Comparison of ENCODE assay signal across 22 cellular contexts in genomic region chr7:105808209-105808608, GRCh38.
DNase-seq lines count a peak whose midpoint lies in the region; ATAC-seq and TF ChIP-seq lines count a peak whose summit lies in the region.
"Had no signal": no experiment of that assay in that cellular context is flagged by ENCODE, and none has a peak within 500 bp of the region (broad histone marks: within the 10 kb centered on the region; RNA-seq: fewer than 3 reads in every experiment).

No MANE protein-coding gene starts in this region.

- CTCF ChIA-PET in WTC11 (lab: Charles Lee): interaction anchor here (1.3 to 1.6 kb wide), 2 partner anchors 43 to 151 kb away, joined by 3 to 5 read pairs; no protein-coding TSS in a partner anchor

- DNase-seq in activated T-cell treated with anti-CD3 and anti-CD28 coated beads, Interleukin-2, amount 50 U/mL, for 72 hours: no peak
- DNase-seq in activated T-cell treated with anti-CD3 and anti-CD28 coated beads, Interleukin-2, amount 50 U/mL, for 48 hours: no peak
- DNase-seq in WTC11 (ENCODE audit: low spot score) (no peak), coronary artery (ENCODE audit: low spot score) (peak; percentile 12), left ventricle myocardium inferior (no peak), KBM-7 (no peak), kidney tubule cell (ENCODE audit: low spot score) (no peak)
- DNase-seq in stimulated activated effector memory CD8-positive, alpha-beta T cell treated with anti-CD3 and anti-CD28 coated beads, Interleukin-12 subunit alpha, Interleukin-12 subunit beta, amount 100 ng/mL, for 72 hours (ENCODE audit: low spot score in 2 of 2): no peak
- DNase-seq: DMS153; GF-D8; NCI-H1694; NCI-H774; PC-9; SIG-M5; stimulated activated naive CD4-positive, alpha-beta T cell treated with Interleukin-2 at 50 U/mL for 16 hours; trophoblast cell; WERI-Rb-1 had no signal

- in situ Hi-C loops in KBM-7 (cut with MboI; ENCODE audit: low pct_unique_long_range_greater_than_20kb, low sequenced_read_pairs): no loop called here

- POLR2A ChIA-PET in WTC11 (lab: Charles Lee): interaction anchor here (0.7 kb wide), 1 partner anchor 15 kb away, joined by 3 read pairs; no protein-coding TSS in a partner anchor

- H3K4me3 Mint-ChIP-seq in activated T-cell treated with anti-CD3 and anti-CD28 coated beads, Interleukin-2, amount 50 U/mL, for 72 hours: peak overlapping the region; percentile 59 to 76
- no peak overlapping the region for H3K4me3 Mint-ChIP-seq in WTC11
- peak overlapping the region; percentile 35 for H3K4me3 Mint-ChIP-seq in stimulated activated effector memory CD8-positive, alpha-beta T cell treated with anti-CD3 and anti-CD28 coated beads, Interleukin-12 subunit alpha, Interleukin-12 subunit beta, amount 100 ng/mL, for 72 hours
- H3K4me3 Mint-ChIP-seq: activated naive CD4-positive, alpha-beta T cell treated with anti-CD3 and anti-CD28 coated beads for 36 hours; neural progenitor cell had no signal

- H3K4me1 ChIP-seq in left ventricle myocardium inferior: peaks cover 21% of the 10 kb centered on the region

- H3K9me3 Mint-ChIP-seq in activated T-cell treated with anti-CD3 and anti-CD28 coated beads, Interleukin-2, amount 50 U/mL, for 72 hours: no peaks in the 10 kb centered on the region
- no peaks in the 10 kb centered on the region for H3K9me3 Mint-ChIP-seq in WTC11
- no peaks in the 10 kb centered on the region for H3K9me3 Mint-ChIP-seq in stimulated activated effector memory CD8-positive, alpha-beta T cell treated with anti-CD3 and anti-CD28 coated beads, Interleukin-12 subunit alpha, Interleukin-12 subunit beta, amount 100 ng/mL, for 72 hours
- H3K9me3 Mint-ChIP-seq: activated naive CD4-positive, alpha-beta T cell treated with anti-CD3 and anti-CD28 coated beads for 36 hours; neural progenitor cell had no signal

- H3K27ac Mint-ChIP-seq in activated T-cell treated with anti-CD3 and anti-CD28 coated beads, Interleukin-2, amount 50 U/mL, for 72 hours: peak overlapping the region; percentile 41
- peak overlapping the region; percentile 54 for H3K27ac Mint-ChIP-seq in WTC11
- peak overlapping the region; percentile 30 for H3K27ac Mint-ChIP-seq in stimulated activated effector memory CD8-positive, alpha-beta T cell treated with anti-CD3 and anti-CD28 coated beads, Interleukin-12 subunit alpha, Interleukin-12 subunit beta, amount 100 ng/mL, for 72 hours
- H3K27ac Mint-ChIP-seq: neural progenitor cell, progenitor cell of endocrine pancreas had no signal

- H3K9me3 ChIP-seq in left ventricle myocardium inferior (replicated peaks): no peaks in the 10 kb centered on the region

- intact Hi-C loops in left ventricle myocardium inferior (cut with micrococcal nuclease): no loop called here

- no peaks in the 10 kb centered on the region for H3K27me3 ChIP-seq in left ventricle myocardium inferior (ENCODE audit: low read depth)
- H3K27me3 ChIP-seq: neural progenitor cell had no signal

- peaks cover 0 to 3% of the 10 kb centered on the region in 2 donors for H3K36me3 Mint-ChIP-seq in activated T-cell treated with anti-CD3 and anti-CD28 coated beads, Interleukin-2, amount 50 U/mL, for 72 hours (ENCODE audit: insufficient read depth in 2 of 2)
- H3K36me3 Mint-ChIP-seq in WTC11: no peaks in the 10 kb centered on the region
- peaks cover 13% of the 10 kb centered on the region for H3K36me3 Mint-ChIP-seq in stimulated activated effector memory CD8-positive, alpha-beta T cell treated with anti-CD3 and anti-CD28 coated beads, Interleukin-12 subunit alpha, Interleukin-12 subunit beta, amount 100 ng/mL, for 72 hours
- H3K36me3 Mint-ChIP-seq: neural progenitor cell had no signal

- H3K27me3 Mint-ChIP-seq in activated T-cell treated with anti-CD3 and anti-CD28 coated beads, Interleukin-2, amount 50 U/mL, for 72 hours (ENCODE audit: low read depth): peaks cover 29% of the 10 kb centered on the region
- no peaks in the 10 kb centered on the region for H3K27me3 Mint-ChIP-seq in WTC11 (ENCODE audit: low read depth)

- H3K4me3 ChIP-seq in coronary artery: no peak overlapping the region
- H3K4me3 ChIP-seq in left ventricle myocardium inferior: no peak overlapping the region
- H3K4me3 ChIP-seq: neural progenitor cell, PC-9 had no signal

- ATAC-seq in activated T-cell treated with anti-CD3 and anti-CD28 coated beads, Interleukin-2, amount 50 U/mL, for 72 hours (replicated peaks in 1 of 2): no peak
- ATAC-seq in WTC11: no peak
- ATAC-seq in stimulated activated effector memory CD8-positive, alpha-beta T cell treated with anti-CD3 and anti-CD28 coated beads, Interleukin-12 subunit alpha, Interleukin-12 subunit beta, amount 100 ng/mL, for 72 hours: no peak
- ATAC-seq: left lobe of liver had no signal

- TF ChIP-seq CTCF in WTC11 (IDR thresholded peaks at IDR 0.05) (no peak), coronary artery (IDR thresholded peaks at IDR 0.05) (no peak), left ventricle myocardium inferior (IDR thresholded peaks at IDR 0.05; ENCODE audit: borderline replicate concordance) (no peak)

- no peak overlapping the region for H3K27ac ChIP-seq in coronary artery
- H3K27ac ChIP-seq in left ventricle myocardium inferior (replicated peaks): no peak overlapping the region
- H3K27ac ChIP-seq: C4-2B, neural progenitor cell, WERI-Rb-1 had no signal

- H3K4me1 Mint-ChIP-seq in activated T-cell treated with anti-CD3 and anti-CD28 coated beads, Interleukin-2, amount 50 U/mL, for 72 hours (ENCODE audit: low read depth): peaks cover 60% of the 10 kb centered on the region
- peaks cover 23% of the 10 kb centered on the region for H3K4me1 Mint-ChIP-seq in WTC11
- peaks cover 62% of the 10 kb centered on the region for H3K4me1 Mint-ChIP-seq in stimulated activated effector memory CD8-positive, alpha-beta T cell treated with anti-CD3 and anti-CD28 coated beads, Interleukin-12 subunit alpha, Interleukin-12 subunit beta, amount 100 ng/mL, for 72 hours

- H3K36me3 ChIP-seq in left ventricle myocardium inferior: no peaks in the 10 kb centered on the region
- H3K36me3 ChIP-seq: neural progenitor cell, WERI-Rb-1 had no signal

TF ChIP-seq in WTC11, 78 proteins besides CTCF, POLR2A, EP300 and RAD21 (continues in another document):
- no peak for TF ChIP-seq STAT6 (CRISPR knock-in tag; conservative IDR thresholded peaks at IDR 0.05; ENCODE audit: low read depth)
- no peak for TF ChIP-seq ZNF671 (CRISPR knock-in tag; IDR thresholded peaks at IDR 0.05)
- no peak for TF ChIP-seq OVOL2 (CRISPR knock-in tag; IDR thresholded peaks at IDR 0.05; ENCODE audit: borderline replicate concordance)
- no peak for TF ChIP-seq PRRX2 (CRISPR knock-in tag; IDR thresholded peaks at IDR 0.05)
- no peak for TF ChIP-seq ZBTB21 (CRISPR knock-in tag; IDR thresholded peaks at IDR 0.05; ENCODE audit: borderline replicate concordance)
- TF ChIP-seq ZNF416 (CRISPR knock-in tag; IDR thresholded peaks at IDR 0.05): no peak
- TF ChIP-seq CDX4 (CRISPR knock-in tag; IDR thresholded peaks at IDR 0.05; ENCODE audit: borderline replicate concordance): no peak
- no peak for TF ChIP-seq NR1H2 (CRISPR knock-in tag; IDR thresholded peaks at IDR 0.05)
- TF ChIP-seq ZNF425 (CRISPR knock-in tag; conservative IDR thresholded peaks at IDR 0.05): no peak
- TF ChIP-seq NFATC4 (CRISPR knock-in tag; IDR thresholded peaks at IDR 0.05): no peak
- no peak for TF ChIP-seq GABPB1 (CRISPR knock-in tag; IDR thresholded peaks at IDR 0.05)
